In the genomic region with DNA sequence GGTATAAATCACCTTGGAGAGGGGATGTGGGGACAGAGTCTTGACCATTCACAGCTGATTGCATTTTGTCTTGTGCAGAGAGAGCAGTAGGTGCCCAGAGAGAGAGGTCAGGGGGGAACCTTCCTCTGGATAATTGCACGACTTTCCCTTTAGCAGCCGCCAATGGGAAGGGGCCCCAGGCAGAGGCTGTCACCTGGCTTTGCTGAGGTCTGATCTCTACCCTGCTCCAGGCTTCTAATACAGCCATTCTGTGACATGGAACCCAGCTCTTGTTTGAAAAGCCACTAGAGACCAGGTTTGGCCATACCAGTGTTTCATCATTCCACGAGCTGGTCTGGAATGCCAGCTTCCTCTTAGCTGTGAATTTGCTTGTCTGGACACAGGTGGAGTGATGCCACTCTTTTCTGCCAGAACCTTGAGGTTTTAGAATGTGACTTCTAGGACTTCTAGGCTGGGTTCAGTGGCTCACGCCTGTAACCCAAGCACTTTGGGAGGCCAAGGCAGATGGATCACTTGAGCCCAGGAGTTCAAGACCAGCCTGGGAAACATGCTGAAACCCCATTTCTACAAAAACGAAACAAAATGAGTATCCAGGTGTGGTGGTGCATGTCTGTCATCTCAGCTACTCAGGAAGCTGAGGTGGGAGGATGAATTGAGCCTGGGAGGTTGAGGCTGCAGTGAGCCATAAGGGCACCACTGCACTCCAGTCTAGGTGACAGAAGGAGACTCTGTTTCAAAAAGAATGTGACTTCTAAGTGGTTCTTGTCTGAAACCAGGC, we compare ENCODE assay signal across 15 cellular contexts.
DNase-seq lines count a peak whose midpoint lies in the region; ATAC-seq, FAIRE-seq and TF ChIP-seq lines count a peak whose summit lies in the region.
"Had no signal": no experiment of that assay in that cellular context is flagged by ENCODE, and none has a peak within 500 bp of the region (broad histone marks: within the 10 kb centered on the region; RNA-seq: fewer than 3 reads in every experiment).

No MANE protein-coding gene starts in this region.

- H3K36me3 Mint-ChIP-seq in activated CD4-positive, alpha-beta memory T cell treated with anti-CD3 and anti-CD28 coated beads for 36 hours, result no peaks in the 10 kb centered on the region
- H3K36me3 Mint-ChIP-seq in activated CD4-positive, alpha-beta memory T cell treated with anti-CD3 and anti-CD28 coated beads, Interleukin-2, amount 10 ng/mL, durations not matched to agents 7 days and 5 days (ENCODE audit: low read depth), result no peaks in the 10 kb centered on the region
- H3K36me3 Mint-ChIP-seq in neural crest cell (ENCODE audit: low read depth), result peaks cover 3% of the 10 kb centered on the region

- no peak overlapping the region for H3K4me3 Mint-ChIP-seq in activated CD4-positive, alpha-beta memory T cell treated with anti-CD3 and anti-CD28 coated beads for 36 hours
- H3K4me3 Mint-ChIP-seq in activated CD4-positive, alpha-beta memory T cell treated with anti-CD3 and anti-CD28 coated beads, Interleukin-2, amount 10 ng/mL, durations not matched to agents 7 days and 5 days, result no peak overlapping the region
- no peak overlapping the region for H3K4me3 Mint-ChIP-seq in neural crest cell
- H3K4me3 Mint-ChIP-seq: nephron progenitor cell had no signal

- POLR2A ChIA-PET in activated CD4-positive, alpha-beta memory T cell treated with anti-CD3 and anti-CD28 coated beads for 36 hours (lab: Charles Lee), result interaction anchor here (1.0 kb wide), 1 partner anchor 32 kb away, joined by 4 read pairs; no protein-coding TSS in a partner anchor
- POLR2A ChIA-PET in activated CD4-positive, alpha-beta memory T cell treated with anti-CD3 and anti-CD28 coated beads, Interleukin-2, amount 10 ng/mL, durations not matched to agents 7 days and 5 days (lab: Charles Lee), result interaction anchor here (0.9 kb wide), 1 partner anchor 137 kb away, joined by 3 read pairs; no protein-coding TSS in a partner anchor

- no peak for ATAC-seq in HG03196 (IDR thresholded peaks at IDR 0.05; ENCODE audit: unreplicated experiment)
- ATAC-seq: gastrocnemius medialis had no signal

- no peak overlapping the region for H3K27ac Mint-ChIP-seq in activated CD4-positive, alpha-beta memory T cell treated with anti-CD3 and anti-CD28 coated beads for 36 hours
- no peak overlapping the region for H3K27ac Mint-ChIP-seq in activated CD4-positive, alpha-beta memory T cell treated with anti-CD3 and anti-CD28 coated beads, Interleukin-2, amount 10 ng/mL, durations not matched to agents 7 days and 5 days
- peak overlapping the region; percentile 47 for H3K27ac Mint-ChIP-seq in neural crest cell (ENCODE audit: unreplicated experiment)
- H3K27ac Mint-ChIP-seq: nephron progenitor cell had no signal

- peak; percentile 71 for FAIRE-seq in GM12891 (lab: Jason Lieb, UNC)
- FAIRE-seq: G401.6 had no signal

- intact Hi-C loops in activated CD4-positive, alpha-beta memory T cell treated with anti-CD3 and anti-CD28 coated beads for 36 hours (cut with micrococcal nuclease), result no loop called here

- H3K4me1 Mint-ChIP-seq in activated CD4-positive, alpha-beta memory T cell treated with anti-CD3 and anti-CD28 coated beads for 36 hours (ENCODE audit: low read depth), result peaks cover 45% of the 10 kb centered on the region
- peaks cover 60% of the 10 kb centered on the region for H3K4me1 Mint-ChIP-seq in activated CD4-positive, alpha-beta memory T cell treated with anti-CD3 and anti-CD28 coated beads, Interleukin-2, amount 10 ng/mL, durations not matched to agents 7 days and 5 days
- peaks cover 25% of the 10 kb centered on the region for H3K4me1 Mint-ChIP-seq in neural crest cell

- TF ChIP-seq POLR2A in GM12891 (IDR thresholded peaks at IDR 0.05; ENCODE audit: low read depth, low read length), result no peak

- CTCF ChIA-PET in activated CD4-positive, alpha-beta memory T cell treated with anti-CD3 and anti-CD28 coated beads for 36 hours (lab: Charles Lee), result no interaction called here
- CTCF ChIA-PET in activated CD4-positive, alpha-beta memory T cell treated with anti-CD3 and anti-CD28 coated beads, Interleukin-2, amount 10 ng/mL, durations not matched to agents 7 days and 5 days (lab: Charles Lee), result interaction anchor here (1.3 kb wide), 1 partner anchor 147 kb away, joined by 4 read pairs; no protein-coding TSS in a partner anchor

- DNase-seq in activated CD4-positive, alpha-beta memory T cell treated with anti-CD3 and anti-CD28 coated beads for 36 hours, result peak; percentile 48
- no peak for DNase-seq in activated CD4-positive, alpha-beta memory T cell treated with anti-CD3 and anti-CD28 coated beads, Interleukin-2, amount 10 ng/mL, durations not matched to agents 7 days and 5 days
- DNase-seq in GM12891 (ENCODE audit: insufficient read length, low spot score) (no peak), neural crest cell (ENCODE audit: low read depth, low spot score) (no peak), AG20443 (ENCODE audit: low spot score) (no peak), NCI-H187 (lab: John Stamatoyannopoulos, UW) (no peak)
- peak; percentile 28 to 37 for DNase-seq in activated T-cell treated with anti-CD3 and anti-CD28 coated beads, Interleukin-2, amount 50 U/mL, for 48 hours
- DNase-seq: amygdala, COR-L47, gastrocnemius medialis, NCI-H1092, NCI-H774, nephron progenitor cell had no signal

- TF ChIP-seq CTCF in neural crest cell (conservative IDR thresholded peaks at IDR 0.05), result no peak

- no peaks in the 10 kb centered on the region for H3K27me3 Mint-ChIP-seq in activated CD4-positive, alpha-beta memory T cell treated with anti-CD3 and anti-CD28 coated beads for 36 hours
- no peaks in the 10 kb centered on the region for H3K27me3 Mint-ChIP-seq in activated CD4-positive, alpha-beta memory T cell treated with anti-CD3 and anti-CD28 coated beads, Interleukin-2, amount 10 ng/mL, durations not matched to agents 7 days and 5 days
- H3K27me3 Mint-ChIP-seq in neural crest cell (ENCODE audit: low read depth), result no peaks in the 10 kb centered on the region

- no peaks in the 10 kb centered on the region for H3K9me3 Mint-ChIP-seq in activated CD4-positive, alpha-beta memory T cell treated with anti-CD3 and anti-CD28 coated beads for 36 hours
- H3K9me3 Mint-ChIP-seq in activated CD4-positive, alpha-beta memory T cell treated with anti-CD3 and anti-CD28 coated beads, Interleukin-2, amount 10 ng/mL, durations not matched to agents 7 days and 5 days, result no peaks in the 10 kb centered on the region
- H3K9me3 Mint-ChIP-seq in neural crest cell, result no peaks in the 10 kb centered on the region

TF ChIP-seq in GM12891, 5 proteins besides CTCF, POLR2A, EP300 and RAD21:
- no peak for TF ChIP-seq SPI1 (IDR thresholded peaks at IDR 0.05; ENCODE audit: low read depth, low read length)

Comparison
In these comparisons a context has a peak if more than half of its experiments do, and no peak if none do; other contexts are left out.
1. DNase-seq: peak in activated CD4-positive, alpha-beta memory T cell treated with anti-CD3 and anti-CD28 coated beads for 36 hours (single experiment) and activated T-cell treated with anti-CD3 and anti-CD28 coated beads, Interleukin-2, amount 50 U/mL, for 48 hours (2 of 2); none in activated CD4-positive, alpha-beta memory T cell treated with anti-CD3 and anti-CD28 coated beads, Interleukin-2, amount 10 ng/mL, durations not matched to agents 7 days and 5 days (single experiment), GM12891 (single experiment), neural crest cell (single experiment), AG20443 (single experiment) and NCI-H187 (0 of 2).